Comparison of ENCODE assay signal across 18 cellular contexts in genomic region chr22:42967005-42967404, GRCh38. TPM values are rescaled to one million over a fixed set of nuclear protein-coding genes. Genes with fewer than 3 reads are reported as not detected.
DNase-seq lines count a peak whose midpoint lies in the region; ATAC-seq and TF ChIP-seq lines count a peak whose summit lies in the region.
"Had no signal": no experiment of that assay in that cellular context is flagged by ENCODE, and none has a peak within 500 bp of the region (broad histone marks: within the 10 kb centered on the region; RNA-seq: fewer than 3 reads in every experiment).

No MANE protein-coding gene starts in this region.

- H3K36me3 ChIP-seq in HEK293 (ENCODE audit: control insufficient read depth in 2 of 2, insufficient read depth in 1 of 2, low read length in 2 of 2) (no peaks in the 10 kb centered on the region), esophagus (ENCODE audit: control insufficient read depth in 2 of 2, insufficient read depth in 2 of 2, low read length in 1 of 2) (peaks cover 0 to 2% of the 10 kb centered on the region in 2 donors), muscle layer of duodenum (ENCODE audit: control insufficient read depth in 1 of 2, insufficient read depth in 2 of 2, low read length in 2 of 2) (no peaks in the 10 kb centered on the region), sigmoid colon (no peaks in the 10 kb centered on the region)

- no peak for ATAC-seq in esophagus mucosa
- ATAC-seq: Panc1, Right ventricle myocardium inferior had no signal

- intact Hi-C loops in sigmoid colon (cut with DNase I): loop anchor here (5.0 to 10.0 kb wide), 2 partner anchors 48 to 65 kb away; partner anchors contain the start of gene PACSIN2

- H3K4me3 ChIP-seq in HEK293 (ENCODE audit: low read depth, low read length) (no peak overlapping the region), esophagus (ENCODE audit: low read depth in 1 of 2, low read length in 2 of 2) (no peak overlapping the region), muscle layer of duodenum (ENCODE audit: low read depth in 1 of 2, low read length in 2 of 2) (no peak overlapping the region), sigmoid colon (no peak overlapping the region)
- H3K4me3 ChIP-seq: BLaER1 had no signal

- WGBS in esophagus, 2 donors: 81 to 87% methylated on average over 8 of the region's 8 CpGs
- 91 to 92% methylated on average over 8 of the region's 8 CpGs for WGBS in sigmoid colon, 2 donors

- H3K27me3 ChIP-seq in esophagus (ENCODE audit: control insufficient read depth in 1 of 2, insufficient read depth in 2 of 2, low read length in 2 of 2): no peaks in the 10 kb centered on the region
- H3K27me3 ChIP-seq in muscle layer of duodenum (ENCODE audit: low read depth, low read length): no peaks in the 10 kb centered on the region
- no peaks in the 10 kb centered on the region for H3K27me3 ChIP-seq in sigmoid colon
- H3K27me3 ChIP-seq: BLaER1 had no signal

- CTCF ChIA-PET in HEK293 (lab: Yijun Ruan, JAX): no interaction called here

- TF ChIP-seq EP300 in sigmoid colon (IDR thresholded peaks at IDR 0.05): no peak

- POLR2A ChIA-PET in HEK293 (lab: Yijun Ruan, JAX): interaction anchor here (1.0 kb wide), 1 partner anchor 19 kb away, joined by 3 read pairs; no protein-coding TSS in a partner anchor

- H3K4me1 ChIP-seq in HEK293 (ENCODE audit: control insufficient read depth, insufficient read depth, low read length) (peaks cover 21% of the 10 kb centered on the region), esophagus (ENCODE audit: control insufficient read depth in 2 of 2, insufficient read depth in 2 of 2, low read length in 1 of 2) (peaks cover 3 to 10% of the 10 kb centered on the region in 2 donors), muscle layer of duodenum (ENCODE audit: control insufficient read depth in 1 of 2, insufficient read depth in 2 of 2, low read length in 2 of 2) (peaks cover 3 to 29% of the 10 kb centered on the region in 2 donors), sigmoid colon (peaks cover 0 to 62% (median 44%) of the 10 kb centered on the region in 4 donors)

- TF ChIP-seq CTCF in HEK293 (tag by site-specific recombination; IDR thresholded peaks at IDR 0.05) (no peak), sigmoid colon (IDR thresholded peaks at IDR 0.05) (no peak)

- no peaks in the 10 kb centered on the region for H3K9me3 ChIP-seq in HEK293 (ENCODE audit: control insufficient read depth, insufficient read depth, low read depth, low read length)
- H3K9me3 ChIP-seq in esophagus (ENCODE audit: control insufficient read depth in 2 of 2, insufficient read depth in 1 of 2, low read depth in 1 of 2, low read length in 1 of 2): no peaks in the 10 kb centered on the region
- H3K9me3 ChIP-seq in muscle layer of duodenum (ENCODE audit: control insufficient read depth in 1 of 2, low read length in 2 of 2): no peaks in the 10 kb centered on the region
- H3K9me3 ChIP-seq in sigmoid colon: no peaks in the 10 kb centered on the region

- no peak for TF ChIP-seq POLR2A in sigmoid colon (IDR thresholded peaks at IDR 0.05)

- DNase-seq in sigmoid colon (no peak), hippocampal formation (lab: John Stamatoyannopoulos, UW) (no peak), SW 1271 (lab: John Stamatoyannopoulos, UW) (no peak), NCI-H2171 (lab: John Stamatoyannopoulos, UW) (no peak)
- DNase-seq: CD8-positive, alpha-beta memory T cell; DMS79 treated with DMSO at 0.1 percent for 48 hours; H9; KBM-7; NCI-H1436; NCI-H2029 treated with DMSO at 0.1 percent for 48 hours; NCI-H510A treated with DMSO at 0.1 percent for 48 hours had no signal

- no peak overlapping the region for H3K27ac ChIP-seq in HEK293 (ENCODE audit: extremely low read depth, low read depth, low read length)
- peak overlapping the region; percentile 28 to 34 for H3K27ac ChIP-seq in esophagus (ENCODE audit: low read depth in 2 of 2, low read length in 1 of 2)
- peak overlapping the region; percentile 70 for H3K27ac ChIP-seq in muscle layer of duodenum (ENCODE audit: low read length)
- peak overlapping the region; percentile 52 to 76 (median 71) for H3K27ac ChIP-seq in sigmoid colon
- H3K27ac ChIP-seq: BLaER1 had no signal

TF ChIP-seq in HEK293, 187 proteins besides CTCF, POLR2A, EP300 and RAD21:
- TF ChIP-seq, protein P1, sequence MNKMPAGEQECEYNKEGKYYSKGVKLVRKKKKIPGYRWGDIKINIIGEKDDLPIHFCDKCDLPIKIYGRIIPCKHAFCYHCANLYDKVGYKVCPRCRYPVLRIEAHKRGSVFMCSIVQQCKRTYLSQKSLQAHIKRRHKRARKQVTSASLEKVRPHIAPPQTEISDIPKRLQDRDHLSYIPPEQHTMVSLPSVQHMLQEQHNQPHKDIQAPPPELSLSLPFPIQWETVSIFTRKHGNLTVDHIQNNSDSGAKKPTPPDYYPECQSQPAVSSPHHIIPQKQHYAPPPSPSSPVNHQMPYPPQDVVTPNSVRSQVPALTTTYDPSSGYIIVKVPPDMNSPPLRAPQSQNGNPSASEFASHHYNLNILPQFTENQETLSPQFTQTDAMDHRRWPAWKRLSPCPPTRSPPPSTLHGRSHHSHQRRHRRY (tag by site-specific recombination; IDR thresholded peaks at IDR 0.05): no peak
- TF ChIP-seq ZBTB7A (tag by site-specific recombination; IDR thresholded peaks at IDR 0.05; ENCODE audit: low read depth) (no peak), KLF1 (tag by site-specific recombination; IDR thresholded peaks at IDR 0.05) (no peak), ZNF610 (tag by site-specific recombination; IDR thresholded peaks at IDR 0.05; ENCODE audit: borderline replicate concordance) (no peak), ZNF600 (tag by site-specific recombination; IDR thresholded peaks at IDR 0.05) (0 out of 2 replicates have a peak, but pooled peaks have one; percentile 30)
TF ChIP-seq in HEK293: peak in this region for 1.

RNA-seq across cellular contexts. Expression of gene PACSIN2, which starts 47.9 kb away (rescaled TPM):
- polyA plus RNA-seq in esophagus (10 to 100 TPM; 17.1 to 20.3 TPM), sigmoid colon (100 to 1,000 TPM in 1 of 3 donors, 10 to 100 TPM in 2; 75.1 to 126 (median 91.4) TPM)
- total RNA-seq in sigmoid colon (10 to 100 TPM; 44.2 to 52.3 (median 48.3) TPM), esophagus mucosa (29.7 TPM)
